11 cellular contexts compared by ENCODE assay signal in the genomic region with DNA sequence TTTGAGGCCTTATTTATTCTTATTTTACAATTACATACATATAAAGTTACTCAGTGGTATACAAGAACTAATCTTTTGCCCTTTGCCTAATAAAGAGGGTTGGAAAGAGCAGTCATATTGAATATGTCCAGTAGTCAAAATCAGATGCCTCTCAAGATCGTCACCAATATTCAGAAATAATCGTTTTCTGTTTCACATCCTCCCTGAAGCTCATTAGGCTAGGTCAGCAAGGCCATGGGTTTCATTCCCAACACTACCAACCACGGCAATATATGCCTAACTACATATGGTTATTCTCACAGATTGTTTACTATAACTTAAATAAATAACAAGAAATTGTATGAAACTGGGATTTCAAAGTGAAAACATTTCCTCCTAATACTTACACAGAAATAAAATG.
"Had no signal": no experiment of that assay in that cellular context is flagged by ENCODE, and none has a peak within 500 bp of the region (broad histone marks: within the 10 kb centered on the region; RNA-seq: fewer than 3 reads in every experiment).

No MANE protein-coding gene starts in this region.

- H3K4me3 Mint-ChIP-seq: GM23338, H9, HFFc6 had no signal

- H3K9ac ChIP-seq: GM23248 had no signal

- FAIRE-seq: H1, H54 had no signal

- H3K4me1 Mint-ChIP-seq: GM23338 had no signal

- H2AFZ ChIP-seq: GM23248, GM23338 had no signal

- H3K36me3 ChIP-seq: HAP-1 had no signal

- DNase-seq: GM23248, GOT3, H7, H9, HCEC 1CT, HFFc6 had no signal

- ATAC-seq: GM23338, HCT116 had no signal

- H3K27ac Mint-ChIP-seq: GM23338, H9, HFFc6 had no signal

- H3K9me3 ChIP-seq: HAP-1 had no signal

- H3K4me2 ChIP-seq: GM23338 had no signal

- H3K9me3 Mint-ChIP-seq: GM23338, H9 had no signal

- H3K4me3 ChIP-seq: GM23248, GM23338, HAP-1 had no signal

- H3K27ac ChIP-seq: GM23248 had no signal

- H3K4me1 ChIP-seq: HAP-1 had no signal
